22 cellular contexts compared by ENCODE assay signal in the genomic region with DNA sequence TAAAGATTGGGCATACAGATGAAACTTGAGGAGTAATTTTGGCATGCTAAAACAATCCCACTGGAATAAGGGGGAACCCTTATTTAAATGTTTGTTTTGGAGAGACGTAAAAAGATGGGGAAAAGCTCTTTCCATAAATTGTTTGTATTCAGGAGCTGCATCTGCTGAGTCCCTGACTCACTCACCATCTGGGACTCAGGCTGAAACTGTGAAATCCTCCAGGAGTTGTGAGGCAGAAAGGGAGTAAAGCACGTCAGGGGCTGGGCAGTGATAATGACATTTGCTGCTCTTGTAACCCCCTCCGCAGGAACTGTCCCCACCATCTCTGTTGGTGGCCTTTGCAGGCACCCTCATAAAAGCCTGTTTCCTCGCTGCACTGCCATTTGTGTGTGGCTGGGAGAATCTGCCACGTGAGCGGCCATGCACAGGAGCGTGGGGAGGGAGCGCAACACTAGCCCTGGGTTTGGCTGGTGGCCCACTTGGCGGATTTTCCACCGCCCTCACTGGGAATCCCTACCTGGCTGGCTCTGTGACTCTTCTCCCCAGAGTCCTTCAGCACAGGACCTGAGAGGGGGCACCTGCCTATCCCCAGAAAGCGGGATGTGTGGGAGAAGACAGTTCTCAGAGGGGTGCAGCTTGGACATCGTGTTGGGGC. TPM values are rescaled to one million over a fixed set of nuclear protein-coding genes. Genes with fewer than 3 reads are reported as not detected.
DNase-seq lines count a peak whose midpoint lies in the region; TF ChIP-seq lines count a peak whose summit lies in the region.
"Had no signal": no experiment of that assay in that cellular context is flagged by ENCODE, and none has a peak within 500 bp of the region (broad histone marks: within the 10 kb centered on the region; RNA-seq: fewer than 3 reads in every experiment).

No MANE protein-coding gene starts in this region.

- H3K4me3 ChIP-seq in MG63, result no peak overlapping the region
- no peak overlapping the region for H3K4me3 ChIP-seq in mammary epithelial cell (replicated peaks in 1 of 3; ENCODE audit: insufficient read depth in 1 of 3, low read depth in 2 of 3, low read length in 3 of 3)
- H3K4me3 ChIP-seq: colonic mucosa, psoas muscle, SJCRH30, transverse colon had no signal

- no peak overlapping the region for H3K27ac ChIP-seq in mammary epithelial cell (ENCODE audit: insufficient read depth, low read depth, low read length)
- H3K27ac ChIP-seq: brain microvascular endothelial cell, colonic mucosa, psoas muscle, SJCRH30 had no signal

- intact Hi-C loops in posterior cingulate gyrus (cut with DNase I), result no loop called here
- intact Hi-C loops in posterior vena cava (cut with DNase I), result no loop called here
- intact Hi-C loops in mammary epithelial cell (cut with micrococcal nuclease), result no loop called here

- no peak overlapping the region for H3K9ac ChIP-seq in mammary epithelial cell (ENCODE audit: insufficient read depth, low read length)

- H3K79me2 ChIP-seq in mammary epithelial cell (ENCODE audit: insufficient read depth, low read length), result no peaks in the 10 kb centered on the region

- TF ChIP-seq CTCF in mammary epithelial cell (conservative IDR thresholded peaks at IDR 0.05 in 1 of 2, IDR thresholded peaks at IDR 0.05 in 1 of 2; ENCODE audit: extremely low read depth in 1 of 2, insufficient read depth in 1 of 2, low read depth in 1 of 2, low read length in 2 of 2), result no peak

- DNase-seq in DMS 273 treated with DMSO at 0.1 percent for 48 hours (lab: John Stamatoyannopoulos, UW) (peak; percentile 59), MG63 (peak; percentile 39), fibroblast of peridontal ligament (ENCODE audit: extremely low read depth) (peak; percentile 29), posterior cingulate gyrus (peak in 6 of 10 donors; percentile 24 to 91 (median 50)), posterior vena cava (ENCODE audit: low spot score) (no peak), mammary epithelial cell (no peak), T-helper 9 cell (no peak)
- DNase-seq: activated CD4-positive, alpha-beta T cell treated with anti-CD3 and anti-CD28 coated beads, Interleukin-2, amount 50 U/mL, for 1 hour; activated CD8-positive, alpha-beta memory T cell treated with anti-CD3 and anti-CD28 coated beads, Interleukin-2, amount 50 U/mL, for 4 hours; AML-193; brain microvascular endothelial cell; colonic mucosa; left cardiac atrium; NCI-H1417; NCI-H82; psoas muscle; SJCRH30; small intestine; stimulated activated CD4-positive, alpha-beta T cell treated with anti-CD3 and anti-CD28 coated beads, Interleukin-2, amount 100 ng/mL, for 48 hours; stimulated activated naive CD4-positive, alpha-beta T cell treated with Interleukin-2 at 50 U/mL for 16 hours; T-helper 1 cell; transverse colon had no signal

- no peaks in the 10 kb centered on the region for H4K20me1 ChIP-seq in mammary epithelial cell (ENCODE audit: insufficient read depth, low read length)

- no peak overlapping the region for H3K4me2 ChIP-seq in mammary epithelial cell (ENCODE audit: insufficient read depth, low read depth, low read length)

- BruUV-seq in mammary epithelial cell (replicated peaks; lab: Mats Ljungman, UMichigan), result no TSS peak

- H3K4me1 ChIP-seq in mammary epithelial cell (ENCODE audit: insufficient read depth, low read length), result no peaks in the 10 kb centered on the region
- H3K4me1 ChIP-seq: colonic mucosa, psoas muscle, SJCRH30, transverse colon had no signal

- no peak overlapping the region for H2AFZ ChIP-seq in mammary epithelial cell (ENCODE audit: low read depth, low read length)

- in situ Hi-C loops in mammary epithelial cell (cut with MboI; ENCODE audit: low sequenced_read_pairs in 2 of 2), result no loop called here

- H3K36me3 ChIP-seq in MG63 (no peaks in the 10 kb centered on the region), mammary epithelial cell (ENCODE audit: insufficient read depth, low read length) (no peaks in the 10 kb centered on the region)
- H3K36me3 ChIP-seq: brain microvascular endothelial cell, colonic mucosa, SJCRH30, transverse colon had no signal

- no peaks in the 10 kb centered on the region for H3K9me3 ChIP-seq in MG63
- H3K9me3 ChIP-seq in mammary epithelial cell (replicated peaks; ENCODE audit: insufficient read depth, low read length), result no peaks in the 10 kb centered on the region
- H3K9me3 ChIP-seq: colonic mucosa, psoas muscle, SJCRH30, transverse colon had no signal

- CTCF ChIA-PET in mammary epithelial cell (lab: Charles Lee; ENCODE audit: low non-redundant PET), result no interaction called here

- dilution Hi-C loops in mammary epithelial cell (cut with HindIII; ENCODE audit: low sequenced_read_pairs), result no loop called here

- 73% methylated on average over 10 of the region's 12 CpGs for whole genome bisulfite sequencing in mammary epithelial cell (ENCODE audit: low coverage, missing lambda C conversion rate)

- H3K27me3 ChIP-seq in MG63, result no peaks in the 10 kb centered on the region
- H3K27me3 ChIP-seq in mammary epithelial cell (ENCODE audit: insufficient read depth, low read length), result peaks cover 3% of the 10 kb centered on the region
- H3K27me3 ChIP-seq: brain microvascular endothelial cell, colonic mucosa, transverse colon had no signal

RNA-seq across cellular contexts. Expression of gene ZSCAN20, which starts 45.3 kb away (rescaled TPM):
- total RNA-seq in MG63 (2014; rRNA removed; shearing (Covaris generic); ENCODE audit: low replicate concordance), result 2.4 and 6.7 TPM in 2 replicates
- total RNA-seq in posterior vena cava (1 to 10 TPM; 5.1 to 5.7 TPM), mammary epithelial cell (1 to 10 TPM; 5.3 to 8.0 TPM)
- 1.3 TPM for polyA plus RNA-seq in mammary epithelial cell
- polyA minus RNA-seq in mammary epithelial cell, result 6.2 TPM

Comparison
In these comparisons a context has a peak if more than half of its experiments do, and no peak if none do; other contexts are left out.
1. DNase-seq: peak in DMS 273 treated with DMSO at 0.1 percent for 48 hours (single experiment), MG63 (single experiment), fibroblast of peridontal ligament (single experiment) and posterior cingulate gyrus (6 of 10); none in posterior vena cava (single experiment), mammary epithelial cell (single experiment) and T-helper 9 cell (single experiment).